In the genomic region with DNA sequence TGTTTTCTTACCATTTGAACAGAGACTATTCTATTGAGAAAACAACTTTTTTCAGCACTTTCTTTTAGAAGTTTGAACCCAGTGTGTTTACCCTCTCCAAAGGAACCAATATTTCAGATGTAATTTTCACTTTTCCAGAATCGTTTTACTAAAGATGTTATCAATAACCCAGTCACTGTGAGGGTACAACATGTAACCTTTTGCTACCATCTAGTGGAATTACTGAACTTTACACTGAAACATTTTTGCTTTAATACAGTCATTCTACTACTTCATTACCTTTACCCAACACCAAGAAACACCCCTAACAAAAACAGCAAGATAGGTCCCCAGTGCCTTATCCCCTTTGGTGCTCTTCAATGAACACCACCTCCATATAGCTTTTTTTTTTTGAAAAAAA, we compare ENCODE assay signal across 1 cellular context.
TF ChIP-seq lines count a peak whose summit lies in the region.

No MANE protein-coding gene starts in this region.

TF ChIP-seq in K562, 482 proteins besides CTCF, POLR2A, EP300 and RAD21:
- TF ChIP-seq ZNF277 (CRISPR knock-in tag; IDR thresholded peaks at IDR 0.05; ENCODE audit: borderline replicate concordance): no peak
- TF ChIP-seq, protein P1, sequence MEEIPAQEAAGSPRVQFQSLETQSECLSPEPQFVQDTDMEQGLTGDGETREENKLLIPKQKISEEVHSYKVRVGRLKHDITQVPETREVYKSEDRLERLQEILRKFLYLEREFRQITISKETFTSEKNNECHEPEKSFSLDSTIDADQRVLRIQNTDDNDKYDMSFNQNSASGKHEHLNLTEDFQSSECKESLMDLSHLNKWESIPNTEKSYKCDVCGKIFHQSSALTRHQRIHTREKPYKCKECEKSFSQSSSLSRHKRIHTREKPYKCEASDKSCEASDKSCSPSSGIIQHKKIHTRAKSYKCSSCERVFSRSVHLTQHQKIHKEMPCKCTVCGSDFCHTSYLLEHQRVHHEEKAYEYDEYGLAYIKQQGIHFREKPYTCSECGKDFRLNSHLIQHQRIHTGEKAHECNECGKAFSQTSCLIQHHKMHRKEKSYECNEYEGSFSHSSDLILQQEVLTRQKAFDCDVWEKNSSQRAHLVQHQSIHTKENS (CRISPR knock-in tag; IDR thresholded peaks at IDR 0.05): no peak
- TF ChIP-seq ZNF589 (CRISPR knock-in tag; IDR thresholded peaks at IDR 0.05; ENCODE audit: low read depth): no peak
- no peak for TF ChIP-seq ZNF263 (CRISPR knock-in tag; IDR thresholded peaks at IDR 0.05; ENCODE audit: borderline replicate concordance)
- no peak for TF ChIP-seq ZNF695 (CRISPR knock-in tag; IDR thresholded peaks at IDR 0.05)
- no peak for TF ChIP-seq XRCC5 (IDR thresholded peaks at IDR 0.05; ENCODE audit: low read depth, low read length)
- no peak for TF ChIP-seq ZNF354B (CRISPR knock-in tag; IDR thresholded peaks at IDR 0.05)
- no peak for TF ChIP-seq CEBPG (CRISPR knock-in tag; IDR thresholded peaks at IDR 0.05)
- no peak for TF ChIP-seq CEBPG (tag; conservative IDR thresholded peaks at IDR 0.05 in 1 of 2, IDR thresholded peaks at IDR 0.05 in 1 of 2)
- no peak for TF ChIP-seq KDM2B (CRISPR knock-in tag; IDR thresholded peaks at IDR 0.05)
- no peak for TF ChIP-seq AFF1 (IDR thresholded peaks at IDR 0.05; ENCODE audit: low read depth in 1 of 2, partially characterized antibody in 2 of 2)
- TF ChIP-seq TRIM28 (IDR thresholded peaks at IDR 0.05): no peak
- no peak for TF ChIP-seq CBFB (CRISPR knock-in tag; IDR thresholded peaks at IDR 0.05)
- TF ChIP-seq KAT2B (IDR thresholded peaks at IDR 0.05; ENCODE audit: low read depth, low read length): no peak
- TF ChIP-seq MED1 (CRISPR knock-in tag; IDR thresholded peaks at IDR 0.05; ENCODE audit: borderline replicate concordance): no peak
- TF ChIP-seq CREB3L1 (IDR thresholded peaks at IDR 0.05; ENCODE audit: borderline replicate concordance, low read depth): no peak
- TF ChIP-seq STAT6 (CRISPR knock-in tag; IDR thresholded peaks at IDR 0.05): no peak
- no peak for TF ChIP-seq SRSF9 (IDR thresholded peaks at IDR 0.05; ENCODE audit: borderline replicate concordance, low read depth, low read length)
- TF ChIP-seq NR2C1 (IDR thresholded peaks at IDR 0.05): no peak
- TF ChIP-seq NR2C1 (tag; IDR thresholded peaks at IDR 0.05): no peak
